8 cellular contexts compared by ENCODE assay signal in the genomic region with DNA sequence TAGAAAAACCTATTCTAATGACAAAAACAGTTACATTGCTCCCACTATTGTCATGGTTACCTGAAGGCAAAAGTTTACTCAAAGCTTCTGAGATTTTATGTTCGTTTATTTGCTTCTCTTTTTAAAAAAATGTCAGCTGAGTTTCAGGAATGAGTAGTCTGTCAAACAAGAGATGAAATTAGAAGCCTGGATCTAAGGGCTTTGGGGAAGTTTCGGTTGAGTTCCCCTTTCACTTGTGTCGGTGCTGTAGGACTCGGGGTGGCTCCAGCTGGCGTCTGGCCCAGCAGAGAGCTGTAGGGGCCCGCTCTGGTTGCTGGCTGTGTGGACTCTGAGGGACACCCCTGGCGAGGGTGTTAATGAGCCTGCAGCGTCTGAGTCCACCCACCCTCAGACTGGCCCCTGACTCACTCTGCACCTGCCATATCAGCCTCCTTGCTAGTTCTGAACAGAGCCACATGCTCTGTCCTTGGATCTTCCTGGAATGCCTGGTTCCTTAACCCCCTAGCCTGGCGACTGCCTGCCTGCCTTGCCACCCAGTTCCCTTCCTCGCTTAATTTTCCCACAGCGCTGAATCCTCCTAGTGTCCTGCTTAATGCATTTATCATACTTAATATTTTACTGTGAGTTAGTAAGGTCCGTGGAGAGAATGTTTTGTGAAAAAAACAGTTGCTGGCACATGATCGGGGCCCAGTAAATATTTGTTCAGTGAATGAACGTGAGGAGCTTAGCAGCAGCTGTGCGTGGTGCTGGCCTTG. TPM values are rescaled to one million over a fixed set of nuclear protein-coding genes. Genes with fewer than 3 reads are reported as not detected.
DNase-seq lines count a peak whose midpoint lies in the region; ATAC-seq and TF ChIP-seq lines count a peak whose summit lies in the region.

No MANE protein-coding gene starts in this region.

- peak overlapping the region; percentile 78 to 98 (median 94) for H3K27ac Mint-ChIP-seq in brain
- H3K27ac Mint-ChIP-seq in immature natural killer cell: peak overlapping the region; percentile 93 to 99 (median 98)

- H3K9ac ChIP-seq in HUES6 (ENCODE audit: low read length) (peak overlapping the region; percentile 56), skeletal muscle tissue (ENCODE audit: low read depth in 1 of 3, low read length in 3 of 3) (peak overlapping the region; percentile 66 to 78 (median 69))

- H3K9me3 ChIP-seq in HUES6 (ENCODE audit: control insufficient read depth, insufficient read depth, low read depth, low read length) (no peaks in the 10 kb centered on the region), skeletal muscle tissue (ENCODE audit: control insufficient read depth in 3 of 3, low read length in 3 of 3) (no peaks in the 10 kb centered on the region)

- H3K9me3 Mint-ChIP-seq in brain (no peaks in the 10 kb centered on the region), immature natural killer cell (no peaks in the 10 kb centered on the region)

- peaks cover 10% of the 10 kb centered on the region for H3K36me3 ChIP-seq in HUES6 (ENCODE audit: control insufficient read depth, insufficient read depth, low read length)
- peaks cover 5 to 10% (median 5%) of the 10 kb centered on the region in 3 donors for H3K36me3 ChIP-seq in skeletal muscle tissue (ENCODE audit: control insufficient read depth in 3 of 3, insufficient read depth in 3 of 3, low read length in 3 of 3)

- H3K4me1 ChIP-seq in HUES6 (ENCODE audit: control insufficient read depth, insufficient read depth, low read length): peaks cover 14% of the 10 kb centered on the region
- H3K4me1 ChIP-seq in skeletal muscle tissue (ENCODE audit: control insufficient read depth in 3 of 3, insufficient read depth in 3 of 3, low read length in 3 of 3): peaks cover 23 to 36% (median 28%) of the 10 kb centered on the region in 3 donors

- H3K36me3 Mint-ChIP-seq in brain (peaks cover 8% of the 10 kb centered on the region), immature natural killer cell (no peaks in the 10 kb centered on the region)

- H3K4me1 Mint-ChIP-seq in brain (peaks cover 52% of the 10 kb centered on the region), immature natural killer cell (peaks cover 50 to 57% of the 10 kb centered on the region in 2 donors)

- TF ChIP-seq CTCF in brain (conservative IDR thresholded peaks at IDR 0.05): no peak

- no peak for ATAC-seq in HG03025 (IDR thresholded peaks at IDR 0.05; ENCODE audit: low FRiP score, unreplicated experiment)
- no peak for ATAC-seq in GM18873 (IDR thresholded peaks at IDR 0.05; ENCODE audit: low FRiP score, unreplicated experiment)

- DNase-seq in GDM1 (lab: John Stamatoyannopoulos, UW): peak; percentile 56
- DNase-seq in SHP77 treated with DMSO at 0.1 percent for 48 hours (lab: John Stamatoyannopoulos, UW): peak; percentile 83
- peak; percentile 29 to 50 (median 43) for DNase-seq in immature natural killer cell

- H3K4me3 ChIP-seq in HUES6 (ENCODE audit: low read depth, low read length) (peak overlapping the region; percentile 78), skeletal muscle tissue (ENCODE audit: low read length in 3 of 3) (peak overlapping the region; percentile 62 to 67 (median 67))

- H3K27me3 ChIP-seq in HUES6 (ENCODE audit: control insufficient read depth, insufficient read depth, low read length): no peaks in the 10 kb centered on the region
- no peaks in the 10 kb centered on the region for H3K27me3 ChIP-seq in skeletal muscle tissue (ENCODE audit: control insufficient read depth in 3 of 3, insufficient read depth in 3 of 3, low read length in 3 of 3)

- H3K4me3 Mint-ChIP-seq in brain: peak overlapping the region; percentile 91 to 98 (median 92)
- peak overlapping the region; percentile 90 to 95 (median 94) for H3K4me3 Mint-ChIP-seq in immature natural killer cell

- H3K27ac ChIP-seq in HUES6 (ENCODE audit: low read depth, low read length): no peak overlapping the region
- H3K27ac ChIP-seq in skeletal muscle tissue (ENCODE audit: low read depth, low read length): peak overlapping the region; percentile 74

- H3K27me3 Mint-ChIP-seq in brain (peaks cover 9% of the 10 kb centered on the region), immature natural killer cell (ENCODE audit: low read depth in 3 of 3) (peaks cover 3 to 9% (median 8%) of the 10 kb centered on the region in 3 donors)

RNA-seq across cellular contexts. Expression of a gene that starts 1.4 kb away (rescaled TPM):
- polyA plus RNA-seq in brain (ENCODE audit: insufficient read depth, low read depth, low replicate concordance) (77.8 TPM), immature natural killer cell (1 to 10 TPM; 1.4 to 8.2 (median 2.9) TPM)
- 30.3 TPM for total RNA-seq in skeletal muscle tissue

RNA-seq across cellular contexts. Expression of a gene that starts 31.2 kb away (rescaled TPM):
- polyA plus RNA-seq in brain (ENCODE audit: insufficient read depth, low read depth, low replicate concordance): 99.4 TPM
- polyA plus RNA-seq in immature natural killer cell: 10 to 100 TPM; 67.5 to 90.8 (median 79.3) TPM
- total RNA-seq in skeletal muscle tissue: 29.2 TPM

RNA-seq across cellular contexts. Expression of a gene that starts 35.0 kb away (rescaled TPM):
- not detected for polyA plus RNA-seq in brain (ENCODE audit: insufficient read depth, low read depth, low replicate concordance)
- under 1 TPM in 1 of 3 donors, not detected in 2; 0.34 TPM for polyA plus RNA-seq in immature natural killer cell
- not detected for total RNA-seq in skeletal muscle tissue

RNA-seq across cellular contexts. Expression of a gene that starts 59.9 kb away (rescaled TPM):
- polyA plus RNA-seq in brain (ENCODE audit: insufficient read depth, low read depth, low replicate concordance) (45.7 TPM), immature natural killer cell (10 to 100 TPM; 19.3 to 35.5 (median 30.8) TPM)
- total RNA-seq in skeletal muscle tissue: 15.7 TPM
